Comparison of ENCODE assay signal across 16 cellular contexts in the genomic region with DNA sequence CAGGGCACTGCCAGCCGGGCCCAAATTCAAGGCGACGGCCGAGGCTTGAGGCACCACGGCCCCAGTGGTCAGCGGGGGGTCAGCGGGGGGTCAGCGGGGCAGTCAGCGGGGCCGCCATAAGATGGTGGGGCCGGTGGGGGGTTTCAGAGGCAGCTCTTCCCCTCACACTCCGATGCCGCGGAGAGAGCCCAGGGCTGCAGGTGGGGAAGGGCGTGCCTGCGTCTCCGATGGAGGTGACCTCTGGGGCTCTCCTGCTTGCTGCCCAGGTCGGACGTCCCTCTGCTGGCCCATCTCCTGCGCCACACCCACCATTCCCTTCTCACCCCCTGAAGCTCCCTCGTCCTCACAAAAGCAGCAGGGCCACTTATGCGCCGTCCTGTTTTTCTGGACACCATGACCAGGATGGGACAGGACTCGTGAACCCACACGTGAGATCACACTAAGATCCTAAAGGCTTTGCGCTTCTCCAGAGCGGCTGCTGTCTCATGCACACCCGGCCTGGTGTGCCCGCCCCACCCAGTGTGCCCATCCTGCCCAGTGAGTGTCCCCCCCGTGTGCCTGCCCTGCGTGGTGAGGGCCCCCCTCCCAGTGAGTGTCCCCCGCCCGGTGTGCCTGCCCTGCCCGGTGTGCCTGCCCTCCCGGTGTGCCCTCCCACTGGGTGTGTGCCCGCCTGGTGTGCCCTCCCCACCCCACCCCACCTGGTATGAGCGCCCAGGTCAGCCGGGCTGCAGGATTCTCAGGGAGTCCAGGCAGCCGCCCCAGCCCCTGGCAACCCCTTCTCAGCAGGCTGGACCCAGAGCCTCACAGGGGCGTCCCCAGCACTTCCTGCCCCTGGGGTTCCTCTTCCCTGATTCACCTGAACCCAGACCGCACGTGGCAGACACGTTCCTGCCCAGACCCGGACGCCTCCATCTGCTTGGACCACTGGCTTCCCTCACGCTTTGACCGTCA. TPM values are rescaled to one million over a fixed set of nuclear protein-coding genes. Genes with fewer than 3 reads are reported as not detected.
DNase-seq lines count a peak whose midpoint lies in the region; ATAC-seq, FAIRE-seq and TF ChIP-seq lines count a peak whose summit lies in the region.
"Had no signal": no experiment of that assay in that cellular context is flagged by ENCODE, and none has a peak within 500 bp of the region (broad histone marks: within the 10 kb centered on the region; RNA-seq: fewer than 3 reads in every experiment).

No MANE protein-coding gene starts in this region.

- CTCF ChIA-PET in HepG2 (lab: Yijun Ruan, JAX; ENCODE audit: low intra/inter-chr PET ratio, low total read pairs): no interaction called here

- TF ChIP-seq EP300 in HepG2 (IDR thresholded peaks at IDR 0.05; ENCODE audit: low read depth in 2 of 2, low read length in 2 of 2): no peak
- TF ChIP-seq EP300 in HepG2 (CRISPR knock-in tag; IDR thresholded peaks at IDR 0.05; ENCODE audit: borderline replicate concordance): no peak

- H3K4me3 Mint-ChIP-seq in chondrocyte (ENCODE audit: unreplicated experiment) (no peak overlapping the region), neural crest cell (no peak overlapping the region)
- H3K4me3 Mint-ChIP-seq: activated naive CD8-positive, alpha-beta T cell treated with anti-CD3 and anti-CD28 coated beads, Interleukin-2, amount 50 U/mL, for 24 hours; central memory CD8-positive, alpha-beta T cell had no signal

- BruUV-seq in HepG2 (replicated peaks; lab: Mats Ljungman, UMichigan): no TSS peak

- peaks cover 28% of the 10 kb centered on the region for H3K4me1 Mint-ChIP-seq in chondrocyte (ENCODE audit: low read depth)
- peaks cover 19% of the 10 kb centered on the region for H3K4me1 Mint-ChIP-seq in neural crest cell

- no peak for DNase-seq in HepG2 (ENCODE audit: low spot score)
- peak; percentile 89 for DNase-seq in chondrocyte (ENCODE audit: low spot score)
- no peak for DNase-seq in neural crest cell (ENCODE audit: low read depth, low spot score)
- DNase-seq in NCI-H774 (lab: John Stamatoyannopoulos, UW): no peak
- DNase-seq in GM19240 (ENCODE audit: insufficient read length, low spot score): no peak
- no peak for DNase-seq in amygdala (lab: John Stamatoyannopoulos, UW)
- DNase-seq: activated CD4-positive, alpha-beta T cell treated with anti-CD3 and anti-CD28 coated beads for 1 hour; activated naive CD8-positive, alpha-beta T cell treated with anti-CD3 and anti-CD28 coated beads, Interleukin-2, amount 50 U/mL, for 24 hours; activated T-cell treated with anti-CD3 and anti-CD28 coated beads for 4 hours; left ventricle myocardium inferior; NCI-H187 treated with DMSO at 0.1 percent for 48 hours; NCI-H446; T1000 had no signal

- no peak for FAIRE-seq in HepG2 (lab: Jason Lieb, UNC)
- FAIRE-seq: H54 had no signal

- no peaks in the 10 kb centered on the region for H3K9me3 ChIP-seq in liver (ENCODE audit: control insufficient read depth in 4 of 4, low read length in 3 of 4)
- H3K9me3 ChIP-seq in HepG2 (ENCODE audit: low read length): no peaks in the 10 kb centered on the region
- H3K9me3 ChIP-seq: left ventricle myocardium inferior had no signal

- no peaks in the 10 kb centered on the region for H3K79me2 ChIP-seq in HepG2 (ENCODE audit: insufficient read depth, low read length)

- H3K36me3 Mint-ChIP-seq in chondrocyte (ENCODE audit: low read depth) (peaks cover 6% of the 10 kb centered on the region), neural crest cell (ENCODE audit: low read depth) (no peaks in the 10 kb centered on the region)

- no peak for TF ChIP-seq RAD21 in liver (IDR thresholded peaks at IDR 0.05)
- no peak for TF ChIP-seq RAD21 in HepG2 (CRISPR knock-in tag; IDR thresholded peaks at IDR 0.05)

- H3K27me3 Mint-ChIP-seq in chondrocyte (ENCODE audit: low read depth): peaks cover 53% of the 10 kb centered on the region
- H3K27me3 Mint-ChIP-seq in neural crest cell (ENCODE audit: low read depth): no peaks in the 10 kb centered on the region

- no peak overlapping the region for H3K27ac Mint-ChIP-seq in chondrocyte (ENCODE audit: unreplicated experiment)
- H3K27ac Mint-ChIP-seq in neural crest cell (ENCODE audit: unreplicated experiment): peak overlapping the region; percentile 73
- H3K27ac Mint-ChIP-seq: activated naive CD8-positive, alpha-beta T cell treated with anti-CD3 and anti-CD28 coated beads, Interleukin-2, amount 50 U/mL, for 24 hours had no signal

- H3K4me1 ChIP-seq in liver (ENCODE audit: control insufficient read depth in 4 of 4, insufficient read depth in 4 of 4, low read length in 3 of 4): peaks cover 0 to 19% (median 11%) of the 10 kb centered on the region in 4 donors
- H3K4me1 ChIP-seq in HepG2 (ENCODE audit: insufficient read depth, low read length): peaks cover 34% of the 10 kb centered on the region

- H3K27ac ChIP-seq in liver (ENCODE audit: low read depth in 1 of 2, low read length in 2 of 2) (peak overlapping the region; percentile 22 to 46), HepG2 (ENCODE audit: extremely low read length, insufficient read depth, low read length) (no peak overlapping the region)
- H3K27ac ChIP-seq: left ventricle myocardium inferior had no signal

- H3K4me3 ChIP-seq in liver (ENCODE audit: low read depth in 1 of 3, low read length in 3 of 3) (no peak overlapping the region), HepG2 (replicated peaks in 1 of 3; ENCODE audit: insufficient read depth in 1 of 3, low read depth in 2 of 3, low read length in 3 of 3) (no peak overlapping the region)
- H3K4me3 ChIP-seq: left ventricle myocardium inferior had no signal

- in situ Hi-C loops in HepG2 (cut with HindIII; ENCODE audit: extremely low pct_ligation_motif_present, low pct_unique_long_range_greater_than_20kb): no loop called here

- POLR2A ChIA-PET in HepG2 (lab: Yijun Ruan, JAX): no interaction called here

- H3K9me3 Mint-ChIP-seq in chondrocyte (ENCODE audit: low read depth): no peaks in the 10 kb centered on the region
- no peaks in the 10 kb centered on the region for H3K9me3 Mint-ChIP-seq in neural crest cell
- H3K9me3 Mint-ChIP-seq: activated naive CD8-positive, alpha-beta T cell treated with anti-CD3 and anti-CD28 coated beads, Interleukin-2, amount 50 U/mL, for 24 hours; central memory CD8-positive, alpha-beta T cell had no signal

- intact Hi-C loops in HepG2 (cut with micrococcal nuclease; ENCODE audit: unreplicated experiment): no loop called here

- H3K9ac ChIP-seq in liver (ENCODE audit: low read depth in 1 of 2, low read length in 2 of 2) (no peak overlapping the region), HepG2 (ENCODE audit: insufficient read depth, low read depth, low read length) (no peak overlapping the region)

- H3K36me3 ChIP-seq in liver (ENCODE audit: control insufficient read depth in 4 of 4, insufficient read depth in 3 of 4, low read depth in 1 of 4, low read length in 3 of 4) (no peaks in the 10 kb centered on the region), HepG2 (replicated peaks in 1 of 2; ENCODE audit: control insufficient read depth in 1 of 2, insufficient read depth in 2 of 2, low read length in 2 of 2) (no peaks in the 10 kb centered on the region)
- H3K36me3 ChIP-seq: left ventricle myocardium inferior had no signal

- TF ChIP-seq POLR2A in HepG2 (IDR thresholded peaks at IDR 0.05; ENCODE audit: insufficient read depth in 1 of 2, low read depth in 2 of 2, low read length in 2 of 2): no peak

- H2AFZ ChIP-seq in HepG2 (ENCODE audit: low read length): no peak overlapping the region

- 78% methylated on average over 47 of the region's 47 CpGs for WGBS in liver
- 61% methylated on average over 26 of the region's 47 CpGs for WGBS in HepG2 (ENCODE audit: low lambda C conversion rate)

- H4K20me1 ChIP-seq in HepG2 (ENCODE audit: insufficient read depth, low read length): no peaks in the 10 kb centered on the region

- no peak overlapping the region for H3K4me2 ChIP-seq in HepG2 (ENCODE audit: low read depth, low read length)

- no peak for ATAC-seq in HepG2
- ATAC-seq: activated naive CD8-positive, alpha-beta T cell treated with anti-CD3 and anti-CD28 coated beads, Interleukin-2, amount 50 U/mL, for 24 hours had no signal

- TF ChIP-seq CTCF in liver (IDR thresholded peaks at IDR 0.05; ENCODE audit: low read depth, low read length, missing input control) (no peak), HepG2 (CRISPR knock-in tag; IDR thresholded peaks at IDR 0.05) (no peak), chondrocyte (IDR thresholded peaks at IDR 0.05) (no peak), neural crest cell (conservative IDR thresholded peaks at IDR 0.05) (no peak)

- no peaks in the 10 kb centered on the region for H3K27me3 ChIP-seq in liver (ENCODE audit: control insufficient read depth in 4 of 4, insufficient read depth in 4 of 4, low read length in 3 of 4)
- H3K27me3 ChIP-seq in HepG2 (ENCODE audit: control insufficient read depth in 1 of 2, insufficient read depth in 2 of 2, low read length in 2 of 2): peaks cover 6 to 70% of the 10 kb centered on the region in 2 experiments; a peak in 4 of 5 replicates

TF ChIP-seq in HepG2, 621 proteins besides CTCF, POLR2A, EP300 and RAD21 (continues in another document):
- TF ChIP-seq RBM39 (IDR thresholded peaks at IDR 0.05; ENCODE audit: low read depth, low read length, poor library complexity, severe bottlenecking): no peak

RNA-seq across cellular contexts. Expression of gene NKD2, which starts 48.7 kb away (rescaled TPM):
- total RNA-seq in liver (1 to 10 TPM in 1 of 2 donors, under 1 TPM in 1; 0.09 to 1.3 TPM), HepG2 (2016; rRNA removed; fragmentation: Illumina TruSeq; extraction: Trizol) (0.53 and 0.94 TPM in 2 replicates), chondrocyte (not detected in 3 replicates), neural crest cell (15.6 and 20.6 TPM in 2 replicates)
- polyA plus RNA-seq in liver (under 1 TPM; 0.28 to 0.57 TPM), HepG2 (2011; rRNA removed) (0.81 and 0.82 TPM in 2 replicates)
- total RNA-seq in HepG2 (2016; cell fraction: cytosol; rRNA removed; fragmentation: Illumina TruSeq; extraction: Trizol; ENCODE audit: low read depth): 0.26 and 0.91 TPM in 2 replicates
- total RNA-seq in HepG2 (2016; cell fraction: insoluble cytoplasmic fraction; rRNA removed; fragmentation: Illumina TruSeq; extraction: Trizol): 0.77 and 1.1 TPM in 2 replicates
- total RNA-seq in HepG2 (2016; cell fraction: membrane; rRNA removed; fragmentation: Illumina TruSeq; extraction: Trizol): 0.48 and 0.90 TPM in 2 replicates
- 0.81 and 2.0 TPM in 2 replicates for total RNA-seq in HepG2 (2016; cell fraction: nucleus; rRNA removed; fragmentation: Illumina TruSeq; extraction: Trizol)
- 0.13 and 0.70 TPM in 2 replicates for polyA plus RNA-seq in HepG2 (2011; cell fraction: cytosol; rRNA removed)
- polyA plus RNA-seq in HepG2 (2011; cell fraction: nucleus; rRNA removed): 10.6 and 14.1 TPM in 2 replicates
- polyA plus RNA-seq in HepG2 (2012): 0.39 and 0.79 TPM in 2 replicates
- polyA plus RNA-seq in HepG2 (2016; cell fraction: cytosol; fragmentation: Illumina TruSeq; extraction: Trizol; ENCODE audit: low read depth): 0.59 and 0.60 TPM in 2 replicates
- 1.1 and 1.2 TPM in 2 replicates for polyA plus RNA-seq in HepG2 (2016; cell fraction: insoluble cytoplasmic fraction; fragmentation: Illumina TruSeq; extraction: Trizol; ENCODE audit: low read depth)
- polyA plus RNA-seq in HepG2 (2016; cell fraction: membrane; fragmentation: Illumina TruSeq; extraction: Trizol; ENCODE audit: low read depth): 0.76 and 0.84 TPM in 2 replicates
- 5.1 and 6.3 TPM in 2 replicates for polyA plus RNA-seq in HepG2 (2016; cell fraction: nucleus; fragmentation: Illumina TruSeq; extraction: Trizol; ENCODE audit: insufficient read depth, low read depth)
- 1.6 TPM in 1 of 2 replicates, not detected in the other for polyA minus RNA-seq in HepG2 (2011; rRNA and poly(A)+ RNA removed; ENCODE audit: low replicate concordance)
- 0.30 and 0.62 TPM in 2 replicates for polyA minus RNA-seq in HepG2 (2011; cell fraction: cytosol; rRNA and poly(A)+ RNA removed)
- polyA minus RNA-seq in HepG2 (2011; cell fraction: nucleus; rRNA and poly(A)+ RNA removed): 0.62 and 1.0 TPM in 2 replicates
